ENCODE assay signal across 8 cellular contexts in the genomic region with DNA sequence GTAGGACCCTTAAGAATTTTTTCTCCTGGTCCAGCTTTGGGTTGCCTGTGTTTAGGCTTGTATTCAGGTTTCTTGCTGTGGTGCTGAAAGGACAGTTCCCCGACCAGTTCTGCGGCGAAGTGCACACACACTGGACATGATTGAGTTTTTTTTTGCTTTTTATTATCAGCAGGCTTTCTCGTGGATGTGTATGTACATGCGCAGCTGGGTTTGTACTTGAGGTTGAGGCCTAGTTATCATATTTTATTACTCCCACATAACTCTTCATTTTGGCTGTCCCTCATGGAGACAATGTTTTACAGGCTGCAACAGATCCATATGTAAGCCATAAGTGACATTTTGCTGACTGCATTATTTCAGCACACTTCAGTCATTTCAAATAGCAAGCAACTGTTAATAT. TPM values are rescaled to one million over a fixed set of nuclear protein-coding genes. Genes with fewer than 3 reads are reported as not detected.
DNase-seq lines count a peak whose midpoint lies in the region; ATAC-seq, FAIRE-seq and TF ChIP-seq lines count a peak whose summit lies in the region.

No MANE protein-coding gene starts in this region.

- H3K79me2 ChIP-seq in GM12878 (ENCODE audit: control insufficient read depth, insufficient read depth, low read length), result no peaks in the 10 kb centered on the region

- CTCF ChIA-PET in Caco-2 (lab: Charles Lee), result interaction anchor here (0.6 to 1.5 kb wide), 3 partner anchors 33 to 282 kb away, joined by 3 to 5 read pairs (median 3); no protein-coding TSS in a partner anchor
- CTCF ChIA-PET in GM12878 (lab: Yijun Ruan, JAX), result interaction anchor here (0.6 to 1.5 kb wide), 4 partner anchors 172 to 328 kb away, joined by 3 to 4 read pairs (median 4); no protein-coding TSS in a partner anchor

- no peaks in the 10 kb centered on the region for H4K20me1 ChIP-seq in GM12878 (ENCODE audit: control insufficient read depth, insufficient read depth)

- no TSS peak for BruUV-seq in Caco-2 (replicated peaks; lab: Mats Ljungman, UMichigan)
- BruUV-seq in GM12878 (replicated peaks; lab: Mats Ljungman, UMichigan), result no TSS peak

- SMC1A ChIA-PET in GM12878 (lab: Charles Lee; ENCODE audit: uncharacterized antibody, unreplicated experiment), result no interaction called here

- in situ Hi-C loops in GM12878 (cut with MboI), result no loop called here

- WGBS in GM12878 (ENCODE audit: insufficient coverage, insufficient replicate concordance, low lambda C conversion rate, missing lambda C conversion rate), result 2% methylated on average over 5 of the region's 5 CpGs

- intact Hi-C loops in Caco-2 (cut with micrococcal nuclease; ENCODE audit: unreplicated experiment) (loop anchor here (1.0 to 5.0 kb wide), 3 partner anchors 33 to 221 kb away; partner anchors contain the start of gene SLC4A8), GM12878 (cut with micrococcal nuclease; ENCODE audit: unreplicated experiment) (loop anchor here (5.0 kb wide), 1 partner anchor 171 kb away; the partner anchor contains the start of gene SLC4A8), mucosa of descending colon (cut with DNase I, micrococcal nuclease) (no loop called here)

- DNase-seq in Caco-2 (peak; percentile 59 to 76), MG63 (peak; percentile 31), GM12878 (ENCODE audit: low read depth, low spot score) (no peak), mucosa of descending colon (peak in 1 of 3 donors; percentile 62), germinal center (ENCODE audit: low spot score) (no peak)
- DNase-seq in activated effector memory CD4-positive, alpha-beta T cell treated with Interleukin-2 at 50 U/mL for 16 hours, result no peak
- no peak for DNase-seq in central memory CD4-positive, alpha-beta T cell

- H3K4me3 ChIP-seq in Caco-2 (ENCODE audit: low read depth, low read length), result no peak overlapping the region
- no peak overlapping the region for H3K4me3 ChIP-seq in MG63
- no peak overlapping the region for H3K4me3 ChIP-seq in GM12878
- no peak overlapping the region for H3K4me3 ChIP-seq in mucosa of descending colon

- H3K4me3 Mint-ChIP-seq in Caco-2 (ENCODE audit: unreplicated experiment), result no peak overlapping the region

- POLR2A ChIA-PET in Caco-2 (lab: Charles Lee) (interaction anchor here (0.5 to 1.0 kb wide), 3 partner anchors 48 to 1852 kb away, joined by 4 to 10 read pairs (median 6); partner anchors contain the start of gene TMBIM6), GM12878 (lab: Charles Lee) (no interaction called here)

- no peak overlapping the region for H2AFZ ChIP-seq in GM12878 (ENCODE audit: control insufficient read depth, low read depth, low read length)

- no peak for FAIRE-seq in GM12878 (lab: Jason Lieb, UNC)

- H3K9me3 Mint-ChIP-seq in Caco-2 (ENCODE audit: unreplicated experiment), result no peaks in the 10 kb centered on the region

- TF ChIP-seq EP300 in GM12878 (IDR thresholded peaks at IDR 0.05; ENCODE audit: borderline replicate concordance in 1 of 2, control insufficient read depth in 1 of 2, low read depth in 2 of 2, low read length in 2 of 2), result no peak

- H3K4me1 ChIP-seq in Caco-2, result 0 out of 2 replicates have a peak, but pooled peaks cover 7% of the 10 kb centered on the region
- peaks cover 6% of the 10 kb centered on the region for H3K4me1 ChIP-seq in GM12878 (ENCODE audit: control insufficient read depth, insufficient read depth, low read length)
- H3K4me1 ChIP-seq in mucosa of descending colon (ENCODE audit: low read depth), result peaks cover 6% of the 10 kb centered on the region

- H3K27me3 ChIP-seq in Caco-2 (replicated peaks; ENCODE audit: control insufficient read depth, insufficient read depth, low read length) (no peaks in the 10 kb centered on the region), MG63 (no peaks in the 10 kb centered on the region; the same call in none of the 2 replicates), GM12878 (replicated peaks in 1 of 2; ENCODE audit: control insufficient read depth in 2 of 2, insufficient read depth in 2 of 2, low read length in 1 of 2) (peaks cover 4 to 14% of the 10 kb centered on the region in 2 experiments)

- peaks cover 10% of the 10 kb centered on the region for H3K4me1 Mint-ChIP-seq in Caco-2 (ENCODE audit: low read depth, unreplicated experiment)

- no peak overlapping the region for H3K9ac ChIP-seq in GM12878 (ENCODE audit: control insufficient read depth, insufficient read depth, low read length)

- TF ChIP-seq CTCF in Caco-2 (IDR thresholded peaks at IDR 0.05; ENCODE audit: insufficient read depth in 1 of 2, low read depth in 1 of 2, low read length in 1 of 2, severe bottlenecking in 1 of 2, unreplicated experiment in 1 of 2) (no peak), GM12878 (IDR thresholded peaks at IDR 0.05 in 2 of 3, conservative IDR thresholded peaks at IDR 0.05 in 1 of 3; ENCODE audit: control insufficient read depth in 2 of 3, extremely low read depth in 1 of 3, insufficient read depth in 1 of 3, low read depth in 3 of 3, low read length in 3 of 3) (no peak), mucosa of descending colon (IDR thresholded peaks at IDR 0.05) (no peak)

- no peak overlapping the region for H3K27ac Mint-ChIP-seq in Caco-2 (ENCODE audit: unreplicated experiment)

- no peak overlapping the region for H3K27ac ChIP-seq in GM12878 (ENCODE audit: control insufficient read depth, insufficient read depth)

- ATAC-seq in GM12878 (0 out of 3 replicates have a peak, but pooled peaks have one; percentile 27), mucosa of descending colon (peak; percentile 47), GM18858 (IDR thresholded peaks at IDR 0.05; ENCODE audit: unreplicated experiment) (no peak)

- TF ChIP-seq RAD21 in GM12878 (IDR thresholded peaks at IDR 0.05; ENCODE audit: insufficient read depth, low read depth, low read length), result no peak

- no peak overlapping the region for H3K4me2 ChIP-seq in GM12878 (ENCODE audit: control insufficient read depth, insufficient read depth)

- TF ChIP-seq POLR2A in GM12878 (IDR thresholded peaks at IDR 0.05; ENCODE audit: low read depth, low read length), result no peak

- H3K9me3 ChIP-seq in Caco-2, result no peaks in the 10 kb centered on the region
- no peaks in the 10 kb centered on the region for H3K9me3 ChIP-seq in MG63
- no peaks in the 10 kb centered on the region for H3K9me3 ChIP-seq in GM12878 (replicated peaks; ENCODE audit: control insufficient read depth, insufficient read depth, low read length)
- no peaks in the 10 kb centered on the region for H3K9me3 ChIP-seq in mucosa of descending colon

- RAD21 ChIA-PET in GM12878 (lab: Charles Lee; ENCODE audit: unreplicated experiment), result no interaction called here

- H3K36me3 ChIP-seq in Caco-2 (ENCODE audit: control insufficient read depth, insufficient read depth, low read length) (no peaks in the 10 kb centered on the region), MG63 (no peaks in the 10 kb centered on the region), GM12878 (ENCODE audit: control insufficient read depth in 2 of 2, insufficient read depth in 2 of 2, low read length in 1 of 2) (no peaks in the 10 kb centered on the region), mucosa of descending colon (ENCODE audit: low read depth) (no peaks in the 10 kb centered on the region)

- H3K27me3 Mint-ChIP-seq in Caco-2 (ENCODE audit: insufficient read depth, unreplicated experiment), result no peaks in the 10 kb centered on the region

- peaks cover 15% of the 10 kb centered on the region for H3K36me3 Mint-ChIP-seq in Caco-2 (ENCODE audit: insufficient read depth, unreplicated experiment)

TF ChIP-seq in GM12878, 131 proteins besides CTCF, POLR2A, EP300 and RAD21 (continues in another document):
- TF ChIP-seq, protein P1, sequence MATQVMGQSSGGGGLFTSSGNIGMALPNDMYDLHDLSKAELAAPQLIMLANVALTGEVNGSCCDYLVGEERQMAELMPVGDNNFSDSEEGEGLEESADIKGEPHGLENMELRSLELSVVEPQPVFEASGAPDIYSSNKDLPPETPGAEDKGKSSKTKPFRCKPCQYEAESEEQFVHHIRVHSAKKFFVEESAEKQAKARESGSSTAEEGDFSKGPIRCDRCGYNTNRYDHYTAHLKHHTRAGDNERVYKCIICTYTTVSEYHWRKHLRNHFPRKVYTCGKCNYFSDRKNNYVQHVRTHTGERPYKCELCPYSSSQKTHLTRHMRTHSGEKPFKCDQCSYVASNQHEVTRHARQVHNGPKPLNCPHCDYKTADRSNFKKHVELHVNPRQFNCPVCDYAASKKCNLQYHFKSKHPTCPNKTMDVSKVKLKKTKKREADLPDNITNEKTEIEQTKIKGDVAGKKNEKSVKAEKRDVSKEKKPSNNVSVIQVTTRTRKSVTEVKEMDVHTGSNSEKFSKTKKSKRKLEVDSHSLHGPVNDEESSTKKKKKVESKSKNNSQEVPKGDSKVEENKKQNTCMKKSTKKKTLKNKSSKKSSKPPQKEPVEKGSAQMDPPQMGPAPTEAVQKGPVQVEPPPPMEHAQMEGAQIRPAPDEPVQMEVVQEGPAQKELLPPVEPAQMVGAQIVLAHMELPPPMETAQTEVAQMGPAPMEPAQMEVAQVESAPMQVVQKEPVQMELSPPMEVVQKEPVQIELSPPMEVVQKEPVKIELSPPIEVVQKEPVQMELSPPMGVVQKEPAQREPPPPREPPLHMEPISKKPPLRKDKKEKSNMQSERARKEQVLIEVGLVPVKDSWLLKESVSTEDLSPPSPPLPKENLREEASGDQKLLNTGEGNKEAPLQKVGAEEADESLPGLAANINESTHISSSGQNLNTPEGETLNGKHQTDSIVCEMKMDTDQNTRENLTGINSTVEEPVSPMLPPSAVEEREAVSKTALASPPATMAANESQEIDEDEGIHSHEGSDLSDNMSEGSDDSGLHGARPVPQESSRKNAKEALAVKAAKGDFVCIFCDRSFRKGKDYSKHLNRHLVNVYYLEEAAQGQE (IDR thresholded peaks at IDR 0.05; ENCODE audit: low read depth, low read length), result peak; percentile 86

RNA-seq across cellular contexts. Expression of gene SCN8A, which starts 2.5 kb away (rescaled TPM):
- total RNA-seq in Caco-2 (2022), result 14.7 and 16.5 TPM in 2 replicates
- 1.4 and 10.0 TPM in 2 replicates for total RNA-seq in MG63 (2014; rRNA removed; shearing (Covaris generic); ENCODE audit: low replicate concordance)
- total RNA-seq in GM12878 (2013; cell fraction: nucleolus; rRNA removed), result 0.29 TPM in 1 of 2 replicates, not detected in the other
- 0.11 and 0.23 TPM in 2 replicates for total RNA-seq in GM12878 (2014; rRNA removed)
- 0.05 and 0.13 TPM in 2 replicates for total RNA-seq in GM12878 (2014; rRNA removed; fragmentation: Illumina TruSeq; extraction: Trizol)
- 0.08 and 0.11 TPM in 2 replicates for total RNA-seq in GM12878 (2021)
- not detected for polyA plus RNA-seq in GM12878 (2011; ENCODE audit: low read depth)
- polyA plus RNA-seq in GM12878 (2011; rRNA removed), result 0.03 TPM in 1 of 2 replicates, not detected in the other
- under 0.01 TPM in 1 of 2 replicates, not detected in the other for polyA plus RNA-seq in GM12878 (2011; cell fraction: cytosol; rRNA removed)
- 0.01 and 0.04 TPM in 2 replicates for polyA plus RNA-seq in GM12878 (2011; cell fraction: nucleus; rRNA removed)
- polyA plus RNA-seq in GM12878 (2012), result 0.01 and 0.03 TPM in 2 replicates
- polyA plus RNA-seq in GM12878 (2014; fragmentation: Illumina TruSeq; extraction: Trizol), result 0.10 TPM in 1 of 2 replicates, not detected in the other
- under 1 TPM; 0.02 to 0.05 TPM for polyA plus RNA-seq in GM12878 (2014; fragmentation: Nextera tagmentation; extraction: Ambion mirVana)
- polyA plus RNA-seq in GM12878 (2014; rRNA removed), result 0.04 and 0.11 TPM in 2 replicates
- polyA plus RNA-seq in GM12878 (2016; fragmentation: Nextera tagmentation; extraction: Ambion mirVana), result not detected
- 0.10 TPM in 1 of 2 replicates, not detected in the other for polyA minus RNA-seq in GM12878 (2011; rRNA and poly(A)+ RNA removed)
- polyA minus RNA-seq in GM12878 (2011; cell fraction: cytosol; rRNA and poly(A)+ RNA removed), result not detected in 2 replicates
- polyA minus RNA-seq in GM12878 (2011; cell fraction: nucleus; rRNA and poly(A)+ RNA removed), result not detected in 2 replicates
- 1 to 10 TPM; 2.7 to 5.2 (median 3.6) TPM for total RNA-seq in mucosa of descending colon

Comparison
In these comparisons a context has a peak if more than half of its experiments do, and no peak if none do; other contexts are left out.
1. DNase-seq: peak in Caco-2 (2 of 2) and MG63 (single experiment); none in GM12878 (single experiment), activated effector memory CD4-positive, alpha-beta T cell treated with Interleukin-2 at 50 U/mL for 16 hours (single experiment), central memory CD4-positive, alpha-beta T cell (single experiment) and germinal center (single experiment).
2. intact Hi-C loops: an anchor here in Caco-2 (1.0 to 5.0 kb wide) and GM12878 (5.0 kb wide); none called in mucosa of descending colon.